19 cellular contexts compared by ENCODE assay signal in the genomic region with DNA sequence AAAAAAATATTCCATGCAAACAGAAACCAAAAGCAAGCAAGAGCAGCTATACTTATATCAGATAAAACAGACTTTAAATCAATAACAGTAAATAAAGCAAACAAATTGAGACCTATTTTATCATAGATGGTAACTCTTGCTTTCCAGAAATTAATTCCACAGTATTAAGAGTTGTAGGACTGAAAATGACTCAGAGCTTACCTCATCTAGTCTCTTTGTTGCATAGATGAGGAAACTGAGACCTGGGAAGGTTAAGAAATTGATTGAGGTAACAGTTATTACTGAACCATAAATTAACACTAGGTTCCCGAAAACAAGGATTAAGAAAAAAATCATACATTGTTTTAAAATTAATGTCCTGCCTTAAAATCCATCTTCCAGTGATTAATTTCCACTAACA.
"Had no signal": no experiment of that assay in that cellular context is flagged by ENCODE, and none has a peak within 500 bp of the region (broad histone marks: within the 10 kb centered on the region; RNA-seq: fewer than 3 reads in every experiment).

No MANE protein-coding gene starts in this region.

- H3K9me3 ChIP-seq: body of pancreas had no signal

- H3K4me1 ChIP-seq: ascending aorta, SJSA1 had no signal

- H3K4me3 ChIP-seq: ascending aorta, body of pancreas, SJSA1 had no signal

- H3K4me3 Mint-ChIP-seq: activated CD4-positive, alpha-beta memory T cell treated with anti-CD3 and anti-CD28 coated beads for 36 hours; activated T-cell treated with anti-CD3 and anti-CD28 coated beads, Interleukin-2, amount 50 U/mL, for 4 hours; T-helper 1 cell treated with Interleukin-12 subunit alpha and Interleukin-12 subunit beta and Interleukin-4 antibody, amounts not matched to agents 30 μg/mL and 1 μg/mL, for 36 hours had no signal

- H3K27ac Mint-ChIP-seq: activated CD4-positive, alpha-beta memory T cell treated with anti-CD3 and anti-CD28 coated beads for 36 hours; T-helper 1 cell treated with Interleukin-12 subunit alpha and Interleukin-12 subunit beta and Interleukin-4 antibody, amounts not matched to agents 30 μg/mL and 1 μg/mL, for 36 hours had no signal

- ATAC-seq: activated CD4-positive, CD25-positive, alpha-beta regulatory T cell treated with anti-CD3 and anti-CD28 coated beads, Interleukin-2, amount 50 U/mL, for 24 hours; activated T-cell treated with anti-CD3 and anti-CD28 coated beads, Interleukin-2, amount 50 U/mL, for 4 hours; body of pancreas had no signal

- H3K27me3 ChIP-seq: ascending aorta, body of pancreas, SJSA1 had no signal

- H3K27me3 Mint-ChIP-seq: activated CD4-positive, alpha-beta memory T cell treated with anti-CD3 and anti-CD28 coated beads for 36 hours had no signal

- DNase-seq: activated CD4-positive, alpha-beta memory T cell treated with anti-CD3 and anti-CD28 coated beads for 36 hours; activated CD4-positive, alpha-beta T cell treated with anti-CD3 and anti-CD28 coated beads for 4 hours; activated CD8-positive, alpha-beta memory T cell treated with anti-CD3 and anti-CD28 coated beads for 24 hours; activated naive CD4-positive, alpha-beta T cell treated with anti-CD3 and anti-CD28 coated beads, Interleukin-2, amount 50 U/mL, for 16 hours; activated T-cell treated with anti-CD3 and anti-CD28 coated beads, Interleukin-2, amount 50 U/mL, for 4 hours; amniotic stem cell; body of pancreas; Kasumi-1; KBM-7; NCI-H1105 treated with DMSO at 0.1 percent for 48 hours; NCI-H1436 treated with DMSO at 0.1 percent for 48 hours; NCI-H187; NCI-H2081 treated with DMSO at 0.1 percent for 48 hours; NCI-H524; SHP77 had no signal

- H3K27ac ChIP-seq: ascending aorta, body of pancreas, SJSA1 had no signal

- H3K36me3 ChIP-seq: ascending aorta, SJSA1 had no signal
